8 cellular contexts compared by ENCODE assay signal in genomic region chr6:112253842-112254816, GRCh38. TPM values are rescaled to one million over a fixed set of nuclear protein-coding genes. Genes with fewer than 3 reads are reported as not detected.
DNase-seq lines count a peak whose midpoint lies in the region; ATAC-seq and TF ChIP-seq lines count a peak whose summit lies in the region.

LAMA4 (minus strand) TSS chr6:112254567; CDS start chr6:112254150, 417 bp downstream.

- no peaks in the 10 kb centered on the region for H3K36me3 Mint-ChIP-seq in activated T-helper 1 cell treated with anti-CD3 and anti-CD28 coated beads, Interleukin-12 subunit alpha, Interleukin-12 subunit beta, Interleukin-2, Interleukin-4 antibody, amounts not matched to agents 30 ng/mL and 10 ng/mL and 1 ng/mL, durations not matched to agents 14 hours and 24 hours and 36 hours (ENCODE audit: low read depth)
- H3K36me3 Mint-ChIP-seq in naive thymus-derived CD8-positive, alpha-beta T cell = no peaks in the 10 kb centered on the region

- DNase-seq in ELF-1 (ENCODE audit: low read depth, low spot score) (peak; percentile 53), LoVo (ENCODE audit: low spot score) (peak; percentile 28), foreskin fibroblast (peak; percentile 64 to 83), aorta (peak; percentile 56 to 84), NK-92 (lab: John Stamatoyannopoulos, UW; ENCODE audit: unreplicated experiment) (no peak)
- DNase-seq in activated T-helper 1 cell treated with anti-CD3 and anti-CD28 coated beads, Interleukin-12 subunit alpha, Interleukin-12 subunit beta, Interleukin-2, Interleukin-4 antibody, amounts not matched to agents 30 ng/mL and 10 ng/mL and 1 ng/mL, durations not matched to agents 14 hours and 24 hours and 36 hours (ENCODE audit: low spot score) = no peak
- peak in 2 of 10 donors; percentile 3 for DNase-seq in naive thymus-derived CD8-positive, alpha-beta T cell

- no peak for TF ChIP-seq CTCF in foreskin fibroblast (IDR thresholded peaks at IDR 0.05; ENCODE audit: low read depth, low read length)

- peaks cover 17% of the 10 kb centered on the region for H3K4me1 Mint-ChIP-seq in activated T-helper 1 cell treated with anti-CD3 and anti-CD28 coated beads, Interleukin-12 subunit alpha, Interleukin-12 subunit beta, Interleukin-2, Interleukin-4 antibody, amounts not matched to agents 30 ng/mL and 10 ng/mL and 1 ng/mL, durations not matched to agents 14 hours and 24 hours and 36 hours (ENCODE audit: low read depth)
- H3K4me1 Mint-ChIP-seq in naive thymus-derived CD8-positive, alpha-beta T cell = peaks cover 6 to 19% (median 15%) of the 10 kb centered on the region in 4 donors

- H3K9me3 Mint-ChIP-seq in activated T-helper 1 cell treated with anti-CD3 and anti-CD28 coated beads, Interleukin-12 subunit alpha, Interleukin-12 subunit beta, Interleukin-2, Interleukin-4 antibody, amounts not matched to agents 30 ng/mL and 10 ng/mL and 1 ng/mL, durations not matched to agents 14 hours and 24 hours and 36 hours = no peaks in the 10 kb centered on the region
- no peaks in the 10 kb centered on the region for H3K9me3 Mint-ChIP-seq in naive thymus-derived CD8-positive, alpha-beta T cell

- H3K9me3 ChIP-seq in aorta (ENCODE audit: control insufficient read depth, low read length) = no peaks in the 10 kb centered on the region

- no peaks in the 10 kb centered on the region for H3K27me3 ChIP-seq in aorta (ENCODE audit: control insufficient read depth in 1 of 2, insufficient read depth in 2 of 2, low read length in 1 of 2)

- intact Hi-C loops in activated T-helper 1 cell treated with anti-CD3 and anti-CD28 coated beads, Interleukin-12 subunit alpha, Interleukin-12 subunit beta, Interleukin-2, Interleukin-4 antibody, amounts not matched to agents 30 ng/mL and 10 ng/mL and 1 ng/mL, durations not matched to agents 14 hours and 24 hours and 36 hours (cut with micrococcal nuclease) = no loop called here
- intact Hi-C loops in aorta (cut with DNase I) = loop anchor here (2.0 to 5.0 kb wide), 3 partner anchors 52 to 67 kb away; no protein-coding TSS in a partner anchor

- H3K4me3 ChIP-seq in foreskin fibroblast (ENCODE audit: low read depth in 1 of 2, low read length in 2 of 2) (peak within 1 kb of the TSS; percentile 67 to 95), aorta (ENCODE audit: low read length in 2 of 2) (peak within 1 kb of the TSS; percentile 79 to 81)

- peak; percentile 42 to 59 for ATAC-seq in naive thymus-derived CD8-positive, alpha-beta T cell
- peak; percentile 73 for ATAC-seq in aorta (ENCODE audit: low FRiP score)
- no peak for ATAC-seq in GM21381 (IDR thresholded peaks at IDR 0.05; ENCODE audit: unreplicated experiment)

- H3K27me3 Mint-ChIP-seq in activated T-helper 1 cell treated with anti-CD3 and anti-CD28 coated beads, Interleukin-12 subunit alpha, Interleukin-12 subunit beta, Interleukin-2, Interleukin-4 antibody, amounts not matched to agents 30 ng/mL and 10 ng/mL and 1 ng/mL, durations not matched to agents 14 hours and 24 hours and 36 hours (ENCODE audit: insufficient read depth) = peaks cover 67% of the 10 kb centered on the region
- H3K27me3 Mint-ChIP-seq in naive thymus-derived CD8-positive, alpha-beta T cell = peaks cover 21 to 50% (median 32%) of the 10 kb centered on the region in 5 donors

- H3K4me1 ChIP-seq in aorta (ENCODE audit: control insufficient read depth in 1 of 2, insufficient read depth in 2 of 2, low read length in 2 of 2) = peaks cover 2 to 4% of the 10 kb centered on the region in 2 donors

- no peak within 1 kb of the TSS for H3K27ac Mint-ChIP-seq in activated T-helper 1 cell treated with anti-CD3 and anti-CD28 coated beads, Interleukin-12 subunit alpha, Interleukin-12 subunit beta, Interleukin-2, Interleukin-4 antibody, amounts not matched to agents 30 ng/mL and 10 ng/mL and 1 ng/mL, durations not matched to agents 14 hours and 24 hours and 36 hours
- peak within 1 kb of the TSS in 4 of 10 donors; percentile 3 to 32 (median 24) for H3K27ac Mint-ChIP-seq in naive thymus-derived CD8-positive, alpha-beta T cell

- H3K36me3 ChIP-seq in aorta (ENCODE audit: control insufficient read depth in 1 of 2, insufficient read depth in 2 of 2, low read length in 1 of 2) = no peaks in the 10 kb centered on the region

- WGBS in aorta, 2 donors = 1 to 2% methylated on average over 46 to 52 of the region's 52 CpGs

- H3K4me3 Mint-ChIP-seq in activated T-helper 1 cell treated with anti-CD3 and anti-CD28 coated beads, Interleukin-12 subunit alpha, Interleukin-12 subunit beta, Interleukin-2, Interleukin-4 antibody, amounts not matched to agents 30 ng/mL and 10 ng/mL and 1 ng/mL, durations not matched to agents 14 hours and 24 hours and 36 hours = peak within 1 kb of the TSS; percentile 72
- peak within 1 kb of the TSS; percentile 65 to 93 (median 82) for H3K4me3 Mint-ChIP-seq in naive thymus-derived CD8-positive, alpha-beta T cell

- POLR2A ChIA-PET in naive thymus-derived CD8-positive, alpha-beta T cell (lab: Charles Lee) = no interaction called here

- H3K27ac ChIP-seq in aorta (ENCODE audit: low read depth in 1 of 2, low read length in 2 of 2) = peak within 1 kb of the TSS in 1 of 2 donors; percentile 61

RNA-seq across cellular contexts. Expression of gene LAMA4, which starts in this region (rescaled TPM):
- not detected in 2 replicates for total RNA-seq in activated T-helper 1 cell treated with anti-CD3 and anti-CD28 coated beads, Interleukin-12 subunit alpha, Interleukin-12 subunit beta, Interleukin-2, Interleukin-4 antibody, amounts not matched to agents 30 ng/mL and 10 ng/mL and 1 ng/mL, durations not matched to agents 14 hours and 24 hours and 36 hours
- total RNA-seq in naive thymus-derived CD8-positive, alpha-beta T cell = not detected
- not detected for polyA plus RNA-seq in naive thymus-derived CD8-positive, alpha-beta T cell
- 100 to 1,000 TPM in 1 of 2 donors, 10 to 100 TPM in 1; 71.4 to 150 TPM for total RNA-seq in aorta
- 10 to 100 TPM in 1 of 2 donors, 1 to 10 TPM in 1; 7.8 to 63.5 TPM for polyA plus RNA-seq in aorta

Comparison
In these comparisons a context has a peak if more than half of its experiments do, and no peak if none do; other contexts are left out.
1. RNA of gene LAMA4 (total RNA-seq): 71.4 to 150 TPM in aorta; not detected in activated T-helper 1 cell treated with anti-CD3 and anti-CD28 coated beads, Interleukin-12 subunit alpha, Interleukin-12 subunit beta, Interleukin-2, Interleukin-4 antibody, amounts not matched to agents 30 ng/mL and 10 ng/mL and 1 ng/mL, durations not matched to agents 14 hours and 24 hours and 36 hours and not detected in naive thymus-derived CD8-positive, alpha-beta T cell; every median in the first group is over 10 times any median in the second.
2. RNA of gene LAMA4 (polyA plus RNA-seq): 7.8 to 63.5 TPM in aorta; not detected in naive thymus-derived CD8-positive, alpha-beta T cell; every median in the first group is over 4 times any median in the second.
3. Peak in ATAC-seq in naive thymus-derived CD8-positive, alpha-beta T cell; RNA of the gene not detected or under 1 TPM.
4. DNase-seq: peak in ELF-1 (single experiment), LoVo (single experiment), foreskin fibroblast (2 of 2) and aorta (2 of 2); none in activated T-helper 1 cell treated with anti-CD3 and anti-CD28 coated beads, Interleukin-12 subunit alpha, Interleukin-12 subunit beta, Interleukin-2, Interleukin-4 antibody, amounts not matched to agents 30 ng/mL and 10 ng/mL and 1 ng/mL, durations not matched to agents 14 hours and 24 hours and 36 hours (single experiment) and NK-92 (single experiment).